Comparison of ENCODE assay signal across 1 cellular context in genomic region chr17:58679263-58680037, GRCh38.
TF ChIP-seq lines count a peak whose summit lies in the region.

No MANE protein-coding gene starts in this region.

TF ChIP-seq in K562, 482 proteins besides CTCF, POLR2A, EP300 and RAD21 (continued from another document and continues in another):
- peak; percentile 100 for TF ChIP-seq HBP1 (CRISPR knock-in tag; IDR thresholded peaks at IDR 0.05)
- TF ChIP-seq ZNF347 (CRISPR knock-in tag; IDR thresholded peaks at IDR 0.05; ENCODE audit: low read depth), result peak; percentile 100
- no peak for TF ChIP-seq BDP1 (IDR thresholded peaks at IDR 0.05; ENCODE audit: insufficient read depth, insufficient read length)
- no peak for TF ChIP-seq SAFB2 (IDR thresholded peaks at IDR 0.05; ENCODE audit: borderline replicate concordance, low read depth, low read length, severe bottlenecking)
- TF ChIP-seq SMAD3 (CRISPR knock-in tag; conservative IDR thresholded peaks at IDR 0.05), result peak; percentile 100
- TF ChIP-seq KHSRP (IDR thresholded peaks at IDR 0.05), result peak; percentile 100
- 0 out of 2 replicates have a peak, but pooled peaks have one; percentile 14 for TF ChIP-seq DNMT1 (IDR thresholded peaks at IDR 0.05)
- TF ChIP-seq CC2D1A (IDR thresholded peaks at IDR 0.05), result no peak
- TF ChIP-seq ZNF354B (CRISPR knock-in tag; IDR thresholded peaks at IDR 0.05), result peak; percentile 99
- TF ChIP-seq GMEB1 (CRISPR knock-in tag; IDR thresholded peaks at IDR 0.05), result peak; percentile 65
- peak; percentile 100 for TF ChIP-seq ELF4 (CRISPR knock-in tag; IDR thresholded peaks at IDR 0.05)
- no peak for TF ChIP-seq YBX1 (IDR thresholded peaks at IDR 0.05)
- TF ChIP-seq BRF2 (IDR thresholded peaks at IDR 0.05; ENCODE audit: borderline replicate concordance, insufficient read depth, insufficient read length), result peak; percentile 59
- peak; percentile 96 for TF ChIP-seq HIVEP1 (CRISPR knock-in tag; IDR thresholded peaks at IDR 0.05)
- TF ChIP-seq ZNF512 (tag; IDR thresholded peaks at IDR 0.05), result no peak
- peak; percentile 89 for TF ChIP-seq ZNF384 (IDR thresholded peaks at IDR 0.05; ENCODE audit: low read depth, low read length)
- peak; percentile 97 for TF ChIP-seq CCNT2 (IDR thresholded peaks at IDR 0.05; ENCODE audit: borderline replicate concordance, extremely low read depth, insufficient read length, low read depth, low read length)
- TF ChIP-seq GATAD2B (IDR thresholded peaks at IDR 0.05; ENCODE audit: borderline replicate concordance), result peak; percentile 89
- TF ChIP-seq GTF2B (IDR thresholded peaks at IDR 0.05; ENCODE audit: extremely low read depth, insufficient read length), result peak; percentile 100
- peak in 2 of 3 experiments; percentile 33 to 83 for TF ChIP-seq YY1 (IDR thresholded peaks at IDR 0.05; ENCODE audit: borderline replicate concordance in 1 of 3, control insufficient read depth in 1 of 3, extremely low read depth in 1 of 3, insufficient read depth in 3 of 3, insufficient read length in 1 of 3, insufficient replicate concordance in 2 of 3, low read depth in 1 of 3, low read length in 2 of 3)
- TF ChIP-seq ZNF655 (CRISPR knock-in tag; IDR thresholded peaks at IDR 0.05), result peak; percentile 100
- TF ChIP-seq PHB (CRISPR knock-in tag; IDR thresholded peaks at IDR 0.05), result peak; percentile 100
- peak; percentile 98 for TF ChIP-seq NUFIP1 (IDR thresholded peaks at IDR 0.05; ENCODE audit: partially characterized antibody)
- no peak for TF ChIP-seq USF1 (CRISPR knock-in tag; IDR thresholded peaks at IDR 0.05)
- TF ChIP-seq PML (IDR thresholded peaks at IDR 0.05; ENCODE audit: low read length), result peak; percentile 100
- peak; percentile 29 for TF ChIP-seq HNRNPLL (IDR thresholded peaks at IDR 0.05; ENCODE audit: low read depth, low read length, poor library complexity, severe bottlenecking)
- peak; percentile 47; the same call in 1 of the 2 replicates for TF ChIP-seq ZNF592 (IDR thresholded peaks at IDR 0.05)
- no peak for TF ChIP-seq ZNF699 (CRISPR knock-in tag; IDR thresholded peaks at IDR 0.05; ENCODE audit: insufficient replicate concordance)
- TF ChIP-seq ZSCAN29 (IDR thresholded peaks at IDR 0.05), result peak; percentile 87
- TF ChIP-seq E2F8 (IDR thresholded peaks at IDR 0.05; ENCODE audit: low read depth, partially characterized antibody), result peak; percentile 65
- no peak for TF ChIP-seq SMARCB1 (IDR thresholded peaks at IDR 0.05; ENCODE audit: insufficient read length, low read depth)
- TF ChIP-seq NFYB (IDR thresholded peaks at IDR 0.05; ENCODE audit: extremely low read depth, insufficient read length), result no peak
- TF ChIP-seq ARID3B (CRISPR knock-in tag; IDR thresholded peaks at IDR 0.05; ENCODE audit: borderline replicate concordance), result no peak
- TF ChIP-seq MCM2 (IDR thresholded peaks at IDR 0.05; ENCODE audit: low read depth), result no peak
- peak; percentile 99 for TF ChIP-seq HNRNPL (IDR thresholded peaks at IDR 0.05; ENCODE audit: low read depth, low read length)
- TF ChIP-seq NR4A1 (CRISPR knock-in tag; IDR thresholded peaks at IDR 0.05), result peak; percentile 96
- no peak; the same call in none of the 2 replicates for TF ChIP-seq NR4A1 (tag; IDR thresholded peaks at IDR 0.05)
- TF ChIP-seq ZBTB26 (CRISPR knock-in tag; IDR thresholded peaks at IDR 0.05), result peak; percentile 100
- TF ChIP-seq SMARCE1 (IDR thresholded peaks at IDR 0.05), result no peak; the same call in 1 of the 2 replicates
- TF ChIP-seq PURB (CRISPR knock-in tag; IDR thresholded peaks at IDR 0.05; ENCODE audit: low read depth), result no peak
- TF ChIP-seq HLTF (IDR thresholded peaks at IDR 0.05), result peak; percentile 76; the same call in 1 of the 2 replicates
- peak; percentile 97 for TF ChIP-seq MED1 (CRISPR knock-in tag; IDR thresholded peaks at IDR 0.05; ENCODE audit: borderline replicate concordance)
- TF ChIP-seq HMGN3 (IDR thresholded peaks at IDR 0.05; ENCODE audit: borderline replicate concordance, extremely low read depth, insufficient read length, low read depth, low read length), result peak; percentile 96
- TF ChIP-seq BHLHE40 (IDR thresholded peaks at IDR 0.05; ENCODE audit: low read length), result no peak; the same call in 1 of the 2 replicates
- TF ChIP-seq NRF1 (conservative IDR thresholded peaks at IDR 0.05 in 1 of 2, IDR thresholded peaks at IDR 0.05 in 1 of 2), result no peak
